In genomic region chr18:79576686-79577351, GRCh38 we compare ENCODE assay signal across 9 cellular contexts.
DNase-seq lines count a peak whose midpoint lies in the region; ATAC-seq and TF ChIP-seq lines count a peak whose summit lies in the region.
"Had no signal": no experiment of that assay in that cellular context is flagged by ENCODE, and none has a peak within 500 bp of the region (broad histone marks: within the 10 kb centered on the region; RNA-seq: fewer than 3 reads in every experiment).

No MANE protein-coding gene starts in this region.

- H3K36me3 Mint-ChIP-seq in naive thymus-derived CD8-positive, alpha-beta T cell: peaks cover 0 to 6% (median 4%) of the 10 kb centered on the region in 3 donors
- H3K36me3 Mint-ChIP-seq in activated T-helper 1 cell treated with anti-CD3 and anti-CD28 coated beads, Interleukin-12 subunit alpha, Interleukin-12 subunit beta, Interleukin-2, Interleukin-4 antibody, amounts not matched to agents 30 ng/mL and 10 ng/mL and 1 ng/mL, durations not matched to agents 14 hours and 24 hours and 36 hours (ENCODE audit: low read depth): peaks cover 4% of the 10 kb centered on the region

- H3K4me1 ChIP-seq in ascending aorta (peaks cover 8 to 18% of the 10 kb centered on the region in 2 donors), skeletal muscle satellite cell (ENCODE audit: control insufficient read depth, insufficient read depth, low read length) (peaks cover 21% of the 10 kb centered on the region)

- DNase-seq in NCI-H1092 (lab: John Stamatoyannopoulos, UW) (peak; percentile 94), ascending aorta (ENCODE audit: low spot score in 2 of 2) (peak in 1 of 2 donors; percentile 66), hippocampal formation (lab: John Stamatoyannopoulos, UW) (peak; percentile 70 to 85), Kasumi-1 (lab: John Stamatoyannopoulos, UW) (no peak)
- no peak for DNase-seq in naive thymus-derived CD8-positive, alpha-beta T cell
- DNase-seq in activated T-helper 1 cell treated with anti-CD3 and anti-CD28 coated beads, Interleukin-12 subunit alpha, Interleukin-12 subunit beta, Interleukin-2, Interleukin-4 antibody, amounts not matched to agents 30 ng/mL and 10 ng/mL and 1 ng/mL, durations not matched to agents 14 hours and 24 hours and 36 hours (ENCODE audit: low spot score): no peak
- no peak for DNase-seq in stimulated activated CD4-positive, alpha-beta T cell treated with anti-CD3 and anti-CD28 coated beads, Interleukin-1b, Interleukin-23, amount 100 ng/mL, for 48 hours
- DNase-seq: activated CD8-positive, alpha-beta memory T cell treated with anti-CD3 and anti-CD28 coated beads, Interleukin-2, amount 10 ng/mL, durations not matched to agents 7 days and 5 days had no signal

- ATAC-seq in naive thymus-derived CD8-positive, alpha-beta T cell: no peak
- ATAC-seq: activated CD8-positive, alpha-beta memory T cell treated with anti-CD3 and anti-CD28 coated beads, Interleukin-2, amount 10 ng/mL, durations not matched to agents 7 days and 5 days had no signal

- no peak overlapping the region for H3K9ac ChIP-seq in skeletal muscle satellite cell (ENCODE audit: low read depth, low read length)

- H3K4me2 ChIP-seq in skeletal muscle satellite cell (ENCODE audit: low read length): peak overlapping the region; percentile 4

- peaks cover 4 to 19% (median 12%) of the 10 kb centered on the region in 4 donors for H3K4me1 Mint-ChIP-seq in naive thymus-derived CD8-positive, alpha-beta T cell
- H3K4me1 Mint-ChIP-seq in activated T-helper 1 cell treated with anti-CD3 and anti-CD28 coated beads, Interleukin-12 subunit alpha, Interleukin-12 subunit beta, Interleukin-2, Interleukin-4 antibody, amounts not matched to agents 30 ng/mL and 10 ng/mL and 1 ng/mL, durations not matched to agents 14 hours and 24 hours and 36 hours (ENCODE audit: low read depth): no peaks in the 10 kb centered on the region

- H3K9me3 ChIP-seq in ascending aorta (peaks cover 7 to 18% of the 10 kb centered on the region in 2 donors), skeletal muscle satellite cell (replicated peaks; ENCODE audit: low read length) (peaks cover 14% of the 10 kb centered on the region)

- peak overlapping the region; percentile 26 to 47 for H3K27ac ChIP-seq in ascending aorta

- intact Hi-C loops in ascending aorta (cut with DNase I): no loop called here
- intact Hi-C loops in activated T-helper 1 cell treated with anti-CD3 and anti-CD28 coated beads, Interleukin-12 subunit alpha, Interleukin-12 subunit beta, Interleukin-2, Interleukin-4 antibody, amounts not matched to agents 30 ng/mL and 10 ng/mL and 1 ng/mL, durations not matched to agents 14 hours and 24 hours and 36 hours (cut with micrococcal nuclease): no loop called here

- no peak overlapping the region for H3K4me3 Mint-ChIP-seq in naive thymus-derived CD8-positive, alpha-beta T cell
- no peak overlapping the region for H3K4me3 Mint-ChIP-seq in activated T-helper 1 cell treated with anti-CD3 and anti-CD28 coated beads, Interleukin-12 subunit alpha, Interleukin-12 subunit beta, Interleukin-2, Interleukin-4 antibody, amounts not matched to agents 30 ng/mL and 10 ng/mL and 1 ng/mL, durations not matched to agents 14 hours and 24 hours and 36 hours
- H3K4me3 Mint-ChIP-seq: activated CD8-positive, alpha-beta memory T cell treated with anti-CD3 and anti-CD28 coated beads, Interleukin-2, amount 10 ng/mL, durations not matched to agents 7 days and 5 days had no signal

- H3K4me3 ChIP-seq in ascending aorta (no peak overlapping the region), skeletal muscle satellite cell (ENCODE audit: low read length) (no peak overlapping the region)

- no peak for TF ChIP-seq CTCF in ascending aorta (IDR thresholded peaks at IDR 0.05)

- H3K27me3 ChIP-seq in ascending aorta: no peaks in the 10 kb centered on the region
- peaks cover 26% of the 10 kb centered on the region for H3K27me3 ChIP-seq in skeletal muscle satellite cell (ENCODE audit: control insufficient read depth, insufficient read depth, low read length)

- H3K36me3 ChIP-seq in ascending aorta (no peaks in the 10 kb centered on the region), skeletal muscle satellite cell (ENCODE audit: insufficient read depth, low read length) (no peaks in the 10 kb centered on the region)

- H3K27me3 Mint-ChIP-seq in naive thymus-derived CD8-positive, alpha-beta T cell: no peaks in the 10 kb centered on the region
- H3K27me3 Mint-ChIP-seq in activated T-helper 1 cell treated with anti-CD3 and anti-CD28 coated beads, Interleukin-12 subunit alpha, Interleukin-12 subunit beta, Interleukin-2, Interleukin-4 antibody, amounts not matched to agents 30 ng/mL and 10 ng/mL and 1 ng/mL, durations not matched to agents 14 hours and 24 hours and 36 hours (ENCODE audit: insufficient read depth): peaks cover 2% of the 10 kb centered on the region
- H3K27me3 Mint-ChIP-seq: activated CD8-positive, alpha-beta memory T cell treated with anti-CD3 and anti-CD28 coated beads, Interleukin-2, amount 10 ng/mL, durations not matched to agents 7 days and 5 days had no signal

- H3K9me3 Mint-ChIP-seq in naive thymus-derived CD8-positive, alpha-beta T cell: peaks cover 0 to 20% (median 13%) of the 10 kb centered on the region in 9 donors
- H3K9me3 Mint-ChIP-seq in activated T-helper 1 cell treated with anti-CD3 and anti-CD28 coated beads, Interleukin-12 subunit alpha, Interleukin-12 subunit beta, Interleukin-2, Interleukin-4 antibody, amounts not matched to agents 30 ng/mL and 10 ng/mL and 1 ng/mL, durations not matched to agents 14 hours and 24 hours and 36 hours: peaks cover 19% of the 10 kb centered on the region

- H3K27ac Mint-ChIP-seq in naive thymus-derived CD8-positive, alpha-beta T cell: no peak overlapping the region
- no peak overlapping the region for H3K27ac Mint-ChIP-seq in activated T-helper 1 cell treated with anti-CD3 and anti-CD28 coated beads, Interleukin-12 subunit alpha, Interleukin-12 subunit beta, Interleukin-2, Interleukin-4 antibody, amounts not matched to agents 30 ng/mL and 10 ng/mL and 1 ng/mL, durations not matched to agents 14 hours and 24 hours and 36 hours
- H3K27ac Mint-ChIP-seq: activated CD8-positive, alpha-beta memory T cell treated with anti-CD3 and anti-CD28 coated beads, Interleukin-2, amount 10 ng/mL, durations not matched to agents 7 days and 5 days had no signal

- POLR2A ChIA-PET in naive thymus-derived CD8-positive, alpha-beta T cell (lab: Charles Lee): interaction anchor here (1.2 kb wide), 1 partner anchor 53 kb away, joined by 6 read pairs; no protein-coding TSS in a partner anchor

Comparison
In these comparisons a context has a peak if more than half of its experiments do, and no peak if none do; other contexts are left out.
1. DNase-seq: peak in NCI-H1092 (single experiment) and hippocampal formation (2 of 2); none in naive thymus-derived CD8-positive, alpha-beta T cell (0 of 10), activated T-helper 1 cell treated with anti-CD3 and anti-CD28 coated beads, Interleukin-12 subunit alpha, Interleukin-12 subunit beta, Interleukin-2, Interleukin-4 antibody, amounts not matched to agents 30 ng/mL and 10 ng/mL and 1 ng/mL, durations not matched to agents 14 hours and 24 hours and 36 hours (single experiment), Kasumi-1 (0 of 2) and stimulated activated CD4-positive, alpha-beta T cell treated with anti-CD3 and anti-CD28 coated beads, Interleukin-1b, Interleukin-23, amount 100 ng/mL, for 48 hours (single experiment).